ENCODE assay signal across 8 cellular contexts in genomic region chr14:52695481-52696091, GRCh38. TPM values are rescaled to one million over a fixed set of nuclear protein-coding genes. Genes with fewer than 3 reads are reported as not detected.
A peak's percentile ranks its signal among the peaks of the same experiment; 100 is the strongest.
DNase-seq lines count a peak whose midpoint lies in the region; ATAC-seq, FAIRE-seq and TF ChIP-seq lines count a peak whose summit lies in the region.

TSS of gene ERO1A (minus strand) at chr14:52695558. CDS start at chr14:52695481, 77 bp downstream.

- intact Hi-C loops in left cardiac atrium (cut with DNase I) (loop anchor here in 1 of 2 donors (5.0 kb wide), 1 partner anchor 143 kb away; the partner anchor contains the start of genes GPR137C and TXNDC16), prostate gland (cut with DNase I) (loop anchor here (10.0 kb wide), 2 partner anchors 141 to 391 kb away; partner anchors contain the start of genes GPR137C and TXNDC16)

- H3K36me3 Mint-ChIP-seq in T-cell: peaks cover 3% of the 10 kb centered on the region

- TF ChIP-seq POLR2A in prostate gland (IDR thresholded peaks at IDR 0.05): peak; percentile 78

- no peaks in the 10 kb centered on the region for H3K9me3 ChIP-seq in prostate gland

- peak within 1 kb of the TSS; percentile 97 to 99 for H3K27ac Mint-ChIP-seq in T-cell

- peak; percentile 40 for FAIRE-seq in urothelium cell line (lab: Jason Lieb, UNC)

- H3K4me3 Mint-ChIP-seq in T-cell: peak within 1 kb of the TSS; percentile 98 to 100 (median 99)

- peak; percentile 74 for ATAC-seq in HG02588 (IDR thresholded peaks at IDR 0.05; ENCODE audit: unreplicated experiment)
- ATAC-seq in T-cell (replicated peaks in 1 of 4): peak; percentile 68 to 76 (median 72)
- peak; percentile 95 to 96 for ATAC-seq in left cardiac atrium

- POLR2A ChIA-PET in T-cell (lab: Charles Lee): interaction anchor here (0.6 kb wide), 2 partner anchors 329 to 356 kb away, joined by 3 to 5 read pairs; no protein-coding TSS in a partner anchor

- TF ChIP-seq CTCF in GM12865 (IDR thresholded peaks at IDR 0.05; ENCODE audit: insufficient read depth, low read depth, low read length, missing control alignments): no peak
- no peak for TF ChIP-seq CTCF in prostate gland (IDR thresholded peaks at IDR 0.05)

- no peaks in the 10 kb centered on the region for H3K9me3 Mint-ChIP-seq in T-cell

- H3K27me3 Mint-ChIP-seq in T-cell: no peaks in the 10 kb centered on the region

- H3K4me3 ChIP-seq in GM12865 (ENCODE audit: low read depth, low read length) (peak within 1 kb of the TSS; percentile 78), prostate gland (peak within 1 kb of the TSS; percentile 67 to 77)

- peaks cover 7% of the 10 kb centered on the region for H3K4me1 ChIP-seq in prostate gland (replicated peaks)

- H3K27ac ChIP-seq in prostate gland: peak within 1 kb of the TSS; percentile 96 to 97

- no peaks in the 10 kb centered on the region for H3K36me3 ChIP-seq in prostate gland

- no peaks in the 10 kb centered on the region for H3K27me3 ChIP-seq in prostate gland (replicated peaks; ENCODE audit: insufficient read depth)

- peaks cover 37 to 45% (median 38%) of the 10 kb centered on the region in 3 donors for H3K4me1 Mint-ChIP-seq in T-cell

- DNase-seq in GM12865 (ENCODE audit: low read depth) (peak; percentile 83), NCI-H1048 (lab: John Stamatoyannopoulos, UW) (peak; percentile 58), T-cell (peak in 33 of 34 experiments; percentile 11 to 59 (median 28)), amniotic epithelial cell (ENCODE audit: low read depth) (peak; percentile 77), left cardiac atrium (peak; percentile 88), prostate gland (ENCODE audit: low spot score) (peak; percentile 76), urothelium cell line (ENCODE audit: low spot score) (peak; percentile 89)

- CTCF ChIA-PET in T-cell (lab: Charles Lee): no interaction called here

- 1% methylated on average over 49 of the region's 78 CpGs for WGBS in prostate gland

RNA-seq across cellular contexts. Expression of gene ERO1A, which starts in this region (rescaled TPM):
- total RNA-seq in T-cell: 10 to 100 TPM; 62.7 to 97.3 (median 91.3) TPM
- total RNA-seq in left cardiac atrium: 10 to 100 TPM; 17.1 to 24.2 TPM
- 10 to 100 TPM; 18.5 to 35.8 TPM for total RNA-seq in prostate gland

Comparison
In these comparisons a context has a peak if more than half of its experiments do, and no peak if none do; other contexts are left out.
1. Peak in every context shown above with its lines: DNase-seq, ATAC-seq, H3K4me3 ChIP-seq and H3K27ac ChIP-seq.
2. DNase-seq: peak in every context shown above with its lines; median percentile 89 in urothelium cell line; 88 in left cardiac atrium; 83 in GM12865; 77 in amniotic epithelial cell; 76 in prostate gland; 58 in NCI-H1048; 28 in T-cell.